ENCODE assay signal across 10 cellular contexts in the genomic region with DNA sequence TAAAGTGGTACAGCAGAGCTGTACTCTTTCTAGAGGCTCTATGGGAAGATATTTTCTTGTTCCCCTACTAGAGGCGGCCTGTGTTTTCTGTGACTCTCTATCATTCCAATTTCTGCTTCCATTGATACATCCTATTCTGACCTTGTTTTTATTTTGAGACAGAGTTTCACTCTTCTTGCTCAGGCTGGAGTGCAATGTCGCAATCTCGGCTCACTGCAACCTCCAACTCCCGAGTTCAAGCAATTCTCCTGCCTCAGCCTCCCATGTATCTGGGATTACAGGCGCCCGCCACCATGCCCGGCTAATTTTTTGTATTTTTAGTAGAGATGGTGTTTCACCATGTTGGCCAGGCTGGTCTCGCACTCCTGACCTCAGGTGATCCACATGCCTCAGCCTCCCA. TPM values are rescaled to one million over a fixed set of nuclear protein-coding genes. Genes with fewer than 3 reads are reported as not detected.
"Had no signal": no experiment of that assay in that cellular context is flagged by ENCODE, and none has a peak within 500 bp of the region (broad histone marks: within the 10 kb centered on the region; RNA-seq: fewer than 3 reads in every experiment).

No MANE protein-coding gene starts in this region.

RNA-seq across cellular contexts. Expression of a gene that starts 16.0 kb away (rescaled TPM):
- total RNA-seq: OCI-LY7, PC-3, PC-9, Right ventricle myocardium inferior, Right ventricle myocardium superior, RPMI7951, SJCRH30, SJSA1, SK-MEL-5 had no signal
- polyA plus RNA-seq: SK-N-SH had no signal

RNA-seq across cellular contexts. Expression of a gene that starts 38.2 kb away (rescaled TPM):
- total RNA-seq: OCI-LY7, PC-3, PC-9, Right ventricle myocardium inferior, Right ventricle myocardium superior, RPMI7951, SJSA1, SK-MEL-5 had no signal
- polyA plus RNA-seq: SK-N-SH had no signal

RNA-seq across cellular contexts. Expression of a gene that starts 44.7 kb away (rescaled TPM):
- total RNA-seq: OCI-LY7, RPMI7951, SJCRH30 had no signal
- polyA plus RNA-seq: SK-N-SH had no signal
